2 cellular contexts compared by ENCODE assay signal in the genomic region with DNA sequence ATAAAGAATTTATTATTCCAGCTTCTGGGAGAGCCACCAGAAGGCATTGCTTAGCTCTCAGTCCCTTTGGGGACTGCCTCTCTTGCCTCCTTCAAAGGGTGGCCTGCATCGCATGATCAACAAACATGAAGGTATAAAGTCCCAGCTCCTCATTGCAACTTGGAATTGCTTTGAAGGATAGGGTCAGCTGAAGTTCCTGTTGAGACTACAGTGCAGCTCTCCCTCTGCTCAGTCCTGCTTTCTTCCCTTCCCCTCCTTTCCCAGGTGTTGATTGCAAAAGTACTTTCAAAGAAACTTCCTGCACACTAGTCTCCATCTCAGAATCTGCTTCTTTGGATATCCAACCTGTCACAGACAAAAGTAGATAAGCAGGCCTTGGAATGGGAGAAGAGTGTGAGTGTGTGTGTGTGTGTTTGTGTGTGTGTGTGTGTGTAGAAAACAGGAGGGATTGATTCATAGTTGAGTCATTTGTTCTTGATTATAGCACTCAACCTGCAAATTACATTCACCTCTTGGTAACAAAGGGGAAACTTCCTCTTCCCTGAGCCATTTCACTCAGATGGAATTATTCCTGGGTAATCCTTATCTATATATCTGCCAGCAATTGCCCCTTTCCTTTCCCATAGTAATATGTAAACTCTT.
TF ChIP-seq lines count a peak whose summit lies in the region.

No MANE protein-coding gene starts in this region.

TF ChIP-seq in GM12891, 5 proteins besides CTCF, POLR2A, EP300 and RAD21:
- TF ChIP-seq POU2F2 (IDR thresholded peaks at IDR 0.05; ENCODE audit: low read depth, low read length) (no peak), PAX5 (IDR thresholded peaks at IDR 0.05; ENCODE audit: insufficient read depth, low read length, severe bottlenecking) (no peak), POLR2AphosphoS5 (IDR thresholded peaks at IDR 0.05; ENCODE audit: low read depth, low read length) (no peak), TAF1 (IDR thresholded peaks at IDR 0.05; ENCODE audit: low read depth, low read length) (no peak)
TF ChIP-seq in GM12891: peak in this region for 0.

TF ChIP-seq in H1, 55 proteins besides CTCF, POLR2A, EP300 and RAD21:
- no peak for TF ChIP-seq FOSL1 (IDR thresholded peaks at IDR 0.05; ENCODE audit: insufficient read depth, low read depth, low read length)
- TF ChIP-seq POLR2AphosphoS5 (IDR thresholded peaks at IDR 0.05; ENCODE audit: low read depth, low read length): no peak
- no peak for TF ChIP-seq CHD2 (IDR thresholded peaks at IDR 0.05; ENCODE audit: low read length)
